8 cellular contexts compared by ENCODE assay signal in the genomic region with DNA sequence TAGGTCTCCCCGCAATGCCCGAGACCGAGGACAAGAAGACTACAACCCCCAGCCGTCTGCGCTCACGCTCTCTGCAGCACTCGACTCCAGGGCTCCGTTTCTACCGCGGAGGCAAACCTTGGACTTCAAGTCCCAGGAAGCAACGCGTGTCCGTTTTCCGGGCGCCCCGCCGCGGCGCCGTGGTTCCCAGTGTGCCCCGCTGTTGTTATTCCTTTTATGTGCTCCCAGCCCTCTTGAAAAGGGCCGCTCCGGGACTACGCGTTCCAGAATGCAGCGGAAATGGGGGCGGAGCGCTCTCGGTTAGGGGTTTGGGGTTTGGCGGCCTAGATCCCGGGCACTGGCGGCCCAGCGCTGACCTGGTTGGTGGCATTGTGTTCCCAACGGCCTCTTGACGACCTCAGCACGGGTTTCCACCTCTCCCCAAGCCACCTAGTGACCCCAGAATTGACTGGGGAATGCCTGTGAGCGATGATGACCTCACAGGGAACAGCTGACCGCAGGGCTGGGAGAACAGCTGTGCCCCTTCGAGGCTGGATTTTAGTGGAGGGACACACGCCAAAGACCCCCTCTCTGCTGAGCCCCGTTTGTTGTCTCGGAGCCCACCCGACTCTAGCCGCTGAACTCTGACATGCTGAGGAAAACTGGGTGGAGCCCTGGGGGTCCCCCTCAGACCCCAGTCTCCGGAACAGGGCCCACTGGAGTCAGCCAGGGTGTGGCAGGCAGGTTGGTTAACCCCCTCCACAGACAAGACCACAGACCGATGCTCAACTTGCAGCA. TPM values are rescaled to one million over a fixed set of nuclear protein-coding genes. Genes with fewer than 3 reads are reported as not detected.
DNase-seq lines count a peak whose midpoint lies in the region; ATAC-seq and TF ChIP-seq lines count a peak whose summit lies in the region.

No MANE protein-coding gene starts in this region.

- H3K4me1 ChIP-seq in gastroesophageal sphincter (peaks cover 6 to 56% (median 40%) of the 10 kb centered on the region in 3 donors), neutrophil (ENCODE audit: control insufficient read depth in 1 of 2, insufficient read depth in 1 of 2, low read depth in 1 of 2, low read length in 1 of 2) (peaks cover 40 to 43% of the 10 kb centered on the region in 2 experiments)

- H3K27ac Mint-ChIP-seq in HFFc6, result peak overlapping the region; percentile 95
- peak overlapping the region; percentile 94 for H3K27ac Mint-ChIP-seq in activated naive CD4-positive, alpha-beta T cell treated with anti-CD3 and anti-CD28 coated beads, Interleukin-2, amount 10 ng/mL, durations not matched to agents 7 days and 5 days

- no peaks in the 10 kb centered on the region for H3K36me3 Mint-ChIP-seq in HFFc6 (ENCODE audit: low read depth)
- peaks cover 2% of the 10 kb centered on the region for H3K36me3 Mint-ChIP-seq in activated naive CD4-positive, alpha-beta T cell treated with anti-CD3 and anti-CD28 coated beads, Interleukin-2, amount 10 ng/mL, durations not matched to agents 7 days and 5 days

- H3K27me3 ChIP-seq in gastroesophageal sphincter (no peaks in the 10 kb centered on the region), neutrophil (no peaks in the 10 kb centered on the region)

- CTCF ChIA-PET in activated naive CD4-positive, alpha-beta T cell treated with anti-CD3 and anti-CD28 coated beads, Interleukin-2, amount 10 ng/mL, durations not matched to agents 7 days and 5 days (lab: Charles Lee), result no interaction called here

- H3K4me3 ChIP-seq in gastroesophageal sphincter (peak overlapping the region; percentile 55 to 89), neutrophil (ENCODE audit: low read depth in 1 of 2, low read length in 1 of 2) (peak overlapping the region; percentile 69 to 88)

- TF ChIP-seq EP300 in gastroesophageal sphincter (IDR thresholded peaks at IDR 0.05), result no peak

- in situ Hi-C loops in SK-MEL-5 (cut with HindIII; ENCODE audit: low pct_unique_long_range_greater_than_20kb, low sequenced_read_pairs), result no loop called here

- H3K27ac ChIP-seq in gastroesophageal sphincter (peak overlapping the region; percentile 77 to 99 (median 90)), neutrophil (peak overlapping the region; percentile 82), substantia nigra (ENCODE audit: low read depth, low read length, poor library complexity, severe bottlenecking) (peak overlapping the region; percentile 100)

- no peaks in the 10 kb centered on the region for H3K9me3 ChIP-seq in gastroesophageal sphincter
- no peaks in the 10 kb centered on the region for H3K9me3 ChIP-seq in neutrophil

- 0% methylated on average over 38 of the region's 46 CpGs; no CpG with 5 or more reads in 1 of the 2 donors for WGBS in gastroesophageal sphincter (ENCODE audit: low coverage in 1 of 2), 2 donors

- peak overlapping the region; percentile 97 for H3K4me3 Mint-ChIP-seq in HFFc6
- peak overlapping the region; percentile 96 for H3K4me3 Mint-ChIP-seq in activated naive CD4-positive, alpha-beta T cell treated with anti-CD3 and anti-CD28 coated beads, Interleukin-2, amount 10 ng/mL, durations not matched to agents 7 days and 5 days

- H3K4me1 Mint-ChIP-seq in HFFc6 (ENCODE audit: low read depth), result peaks cover 49% of the 10 kb centered on the region
- H3K4me1 Mint-ChIP-seq in activated naive CD4-positive, alpha-beta T cell treated with anti-CD3 and anti-CD28 coated beads, Interleukin-2, amount 10 ng/mL, durations not matched to agents 7 days and 5 days, result peaks cover 55% of the 10 kb centered on the region

- DNase-seq in GM04504 (ENCODE audit: low read depth), result peak; percentile 100
- DNase-seq in HFFc6, result peak; percentile 99
- peak; percentile 100 for DNase-seq in NAMALWA (ENCODE audit: low spot score)
- peak; percentile 100 for DNase-seq in SK-MEL-5 (ENCODE audit: low read depth, low spot score)
- DNase-seq in activated naive CD4-positive, alpha-beta T cell treated with anti-CD3 and anti-CD28 coated beads, Interleukin-2, amount 10 ng/mL, durations not matched to agents 7 days and 5 days, result peak; percentile 99
- peak; percentile 86 to 100 (median 99) for DNase-seq in substantia nigra (lab: John Stamatoyannopoulos, UW)

- peak; percentile 42 to 43 for TF ChIP-seq POLR2A in gastroesophageal sphincter (IDR thresholded peaks at IDR 0.05)

- TF ChIP-seq CTCF in HFFc6 (IDR thresholded peaks at IDR 0.05), result no peak
- no peak for TF ChIP-seq CTCF in gastroesophageal sphincter (IDR thresholded peaks at IDR 0.05)
- TF ChIP-seq CTCF in neutrophil (IDR thresholded peaks at IDR 0.05), result peak; percentile 37

- no peaks in the 10 kb centered on the region; the same call in 1 of the 2 replicates for H3K27me3 Mint-ChIP-seq in HFFc6 (ENCODE audit: insufficient read depth)
- no peaks in the 10 kb centered on the region for H3K27me3 Mint-ChIP-seq in activated naive CD4-positive, alpha-beta T cell treated with anti-CD3 and anti-CD28 coated beads, Interleukin-2, amount 10 ng/mL, durations not matched to agents 7 days and 5 days

- H3K36me3 ChIP-seq in gastroesophageal sphincter (peaks cover 0 to 21% of the 10 kb centered on the region in 2 donors), neutrophil (no peaks in the 10 kb centered on the region)

- peak; percentile 95 for ATAC-seq in gastroesophageal sphincter

- no peaks in the 10 kb centered on the region for H3K9me3 Mint-ChIP-seq in HFFc6
- H3K9me3 Mint-ChIP-seq in activated naive CD4-positive, alpha-beta T cell treated with anti-CD3 and anti-CD28 coated beads, Interleukin-2, amount 10 ng/mL, durations not matched to agents 7 days and 5 days, result no peaks in the 10 kb centered on the region

RNA-seq across cellular contexts. Expression of gene CDK5, which starts 0.5 kb away (rescaled TPM):
- 10 to 100 TPM; 31.3 to 37.3 (median 33.4) TPM for total RNA-seq in HFFc6 (2021; fragmentation: NEBNext Ultra II Directional; extraction: Animal tissue kit (Norgen Biotek cat#: 25700))
- 80.8 TPM in 2 replicates for total RNA-seq in SK-MEL-5 (2014; rRNA removed; shearing (Covaris generic))
- polyA plus RNA-seq in SK-MEL-5 (2015; cell fraction: cytosol; rRNA removed), result 61.8 and 66.3 TPM in 2 replicates
- polyA plus RNA-seq in SK-MEL-5 (2015; cell fraction: nucleus; rRNA removed), result 23.7 and 28.3 TPM in 2 replicates
- total RNA-seq in gastroesophageal sphincter, result 1 to 10 TPM; 3.4 to 8.8 (median 6.4) TPM

RNA-seq across cellular contexts. Expression of gene SLC4A2, which starts 1.2 kb away (rescaled TPM):
- total RNA-seq in HFFc6 (2021; fragmentation: NEBNext Ultra II Directional; extraction: Animal tissue kit (Norgen Biotek cat#: 25700)), result 100 to 1,000 TPM; 153 to 188 (median 164) TPM
- 286 and 311 TPM in 2 replicates for total RNA-seq in SK-MEL-5 (2014; rRNA removed; shearing (Covaris generic))
- polyA plus RNA-seq in SK-MEL-5 (2015; cell fraction: cytosol; rRNA removed), result 445 and 568 TPM in 2 replicates
- 1,161 and 1,423 TPM in 2 replicates for polyA plus RNA-seq in SK-MEL-5 (2015; cell fraction: nucleus; rRNA removed)
- 100 to 1,000 TPM in 2 of 4 donors, 10 to 100 TPM in 2; 77.8 to 152 (median 95.7) TPM for total RNA-seq in gastroesophageal sphincter

RNA-seq across cellular contexts. Expression of gene ASIC3, which starts 9.8 kb away (rescaled TPM):
- total RNA-seq in HFFc6 (2021; fragmentation: NEBNext Ultra II Directional; extraction: Animal tissue kit (Norgen Biotek cat#: 25700)), result under 1 TPM; 0.09 to 0.76 (median 0.31) TPM
- total RNA-seq in SK-MEL-5 (2014; rRNA removed; shearing (Covaris generic)), result 0.42 and 0.93 TPM in 2 replicates
- 0.33 and 2.8 TPM in 2 replicates for polyA plus RNA-seq in SK-MEL-5 (2015; cell fraction: cytosol; rRNA removed)
- polyA plus RNA-seq in SK-MEL-5 (2015; cell fraction: nucleus; rRNA removed), result 30.6 and 48.7 TPM in 2 replicates
- total RNA-seq in gastroesophageal sphincter, result 1 to 10 TPM in 3 of 4 donors, not detected in 1; 1.7 to 3.1 (median 2.1) TPM

RNA-seq across cellular contexts. Expression of gene FASTK, which starts 22.4 kb away (rescaled TPM):
- total RNA-seq in HFFc6 (2021; fragmentation: NEBNext Ultra II Directional; extraction: Animal tissue kit (Norgen Biotek cat#: 25700)), result 10 to 100 TPM; 83.8 to 97.0 (median 92.4) TPM
- total RNA-seq in SK-MEL-5 (2014; rRNA removed; shearing (Covaris generic)), result 113 and 130 TPM in 2 replicates
- polyA plus RNA-seq in SK-MEL-5 (2015; cell fraction: cytosol; rRNA removed), result 143 and 146 TPM in 2 replicates
- polyA plus RNA-seq in SK-MEL-5 (2015; cell fraction: nucleus; rRNA removed), result 1,663 and 1,755 TPM in 2 replicates
- total RNA-seq in gastroesophageal sphincter, result 10 to 100 TPM; 51.3 to 82.2 (median 60.8) TPM

RNA-seq across cellular contexts. Expression of gene TMUB1, which starts 25.1 kb away (rescaled TPM):
- 10 to 100 TPM; 44.0 to 57.8 (median 51.9) TPM for total RNA-seq in HFFc6 (2021; fragmentation: NEBNext Ultra II Directional; extraction: Animal tissue kit (Norgen Biotek cat#: 25700))
- 38.5 and 38.9 TPM in 2 replicates for total RNA-seq in SK-MEL-5 (2014; rRNA removed; shearing (Covaris generic))
- 124 and 133 TPM in 2 replicates for polyA plus RNA-seq in SK-MEL-5 (2015; cell fraction: cytosol; rRNA removed)
- polyA plus RNA-seq in SK-MEL-5 (2015; cell fraction: nucleus; rRNA removed), result 113 and 123 TPM in 2 replicates
- total RNA-seq in gastroesophageal sphincter, result 10 to 100 TPM; 38.4 to 57.2 (median 44.7) TPM

Comparison
In these comparisons a context has a peak if more than half of its experiments do, and no peak if none do; other contexts are left out.
1. Peak in every context shown above with its lines: DNase-seq, ATAC-seq, H3K4me3 ChIP-seq and H3K27ac ChIP-seq.